11 cellular contexts compared by ENCODE assay signal in genomic region chr6:26575494-26575939, GRCh38. TPM values are rescaled to one million over a fixed set of nuclear protein-coding genes. Genes with fewer than 3 reads are reported as not detected.
A peak's percentile ranks its signal among the peaks of the same experiment; 100 is the strongest.
DNase-seq lines count a peak whose midpoint lies in the region; FAIRE-seq and TF ChIP-seq lines count a peak whose summit lies in the region.
"Had no signal": no experiment of that assay in that cellular context is flagged by ENCODE, and none has a peak within 500 bp of the region (broad histone marks: within the 10 kb centered on the region; RNA-seq: fewer than 3 reads in every experiment).

No MANE protein-coding gene starts in this region.

- no peak overlapping the region for H4K8ac ChIP-seq in trophoblast cell (ENCODE audit: low read depth, low read length)

- no peak for TF ChIP-seq CTCF in bronchial epithelial cell (IDR thresholded peaks at IDR 0.05; ENCODE audit: insufficient read depth, low read length, severe bottlenecking)

- H3K4ac ChIP-seq in trophoblast cell (ENCODE audit: low read depth, low read length): no peak overlapping the region

- no peak overlapping the region for H3K14ac ChIP-seq in trophoblast cell (ENCODE audit: low read length)

- H3K36me3 ChIP-seq in bronchial epithelial cell (ENCODE audit: control insufficient read depth, insufficient read depth, low read length) (no peaks in the 10 kb centered on the region), trophoblast cell (ENCODE audit: control insufficient read depth in 1 of 2, insufficient read depth in 2 of 2, low read length in 2 of 2) (no peaks in the 10 kb centered on the region)
- H3K36me3 ChIP-seq: adrenal gland had no signal

- no peak overlapping the region for H3K27ac ChIP-seq in trophoblast cell (ENCODE audit: low read depth, low read length)
- H3K27ac ChIP-seq: adrenal gland had no signal

- no peak overlapping the region for H2AFZ ChIP-seq in trophoblast cell (ENCODE audit: insufficient read depth, low read length, poor library complexity)

- no peaks in the 10 kb centered on the region for H3K9me3 ChIP-seq in trophoblast cell (ENCODE audit: insufficient read depth, low read depth, low read length)
- H3K9me3 ChIP-seq: adrenal gland had no signal

- peak; percentile 69 for DNase-seq in NCI-H82 (lab: John Stamatoyannopoulos, UW)
- no peak for DNase-seq in NCI-H82 treated with DMSO at 0.1 percent for 48 hours (lab: John Stamatoyannopoulos, UW; ENCODE audit: unreplicated experiment)
- DNase-seq in NCI-H69 (lab: John Stamatoyannopoulos, UW): peak; percentile 66
- peak; percentile 46 for DNase-seq in bronchial epithelial cell (ENCODE audit: low read depth)
- no peak for DNase-seq in trophoblast cell
- no peak for DNase-seq in NCI-H2227 treated with DMSO at 0.1 percent for 48 hours (lab: John Stamatoyannopoulos, UW)
- DNase-seq in GM03348 (ENCODE audit: low spot score): no peak
- DNase-seq in islet precursor cell: no peak
- DNase-seq: adrenal gland; effector CD8-positive, alpha-beta T cell; NCI-H1417 had no signal

- H2BK5ac ChIP-seq in trophoblast cell (ENCODE audit: low read depth, low read length, poor library complexity): no peak overlapping the region

- H3K4me1 ChIP-seq in trophoblast cell (ENCODE audit: control insufficient read depth in 1 of 2, insufficient read depth in 2 of 2, low read length in 2 of 2): peaks cover 0 to 2% of the 10 kb centered on the region in 2 experiments
- H3K4me1 ChIP-seq: adrenal gland had no signal

- no peaks in the 10 kb centered on the region for H3K79me2 ChIP-seq in trophoblast cell (ENCODE audit: control insufficient read depth, insufficient read depth, low read length, poor library complexity)

- no peak overlapping the region for H3K18ac ChIP-seq in trophoblast cell (ENCODE audit: low read length)

- H4K12ac ChIP-seq in trophoblast cell (ENCODE audit: low read depth, low read length): no peak overlapping the region

- no peak overlapping the region for H3K9ac ChIP-seq in trophoblast cell (ENCODE audit: low read length)

- H3K23ac ChIP-seq in trophoblast cell (ENCODE audit: low read length): no peak overlapping the region

- no peak overlapping the region for H2AK5ac ChIP-seq in trophoblast cell (ENCODE audit: low read length)

- no peak for FAIRE-seq in bronchial epithelial cell (lab: Jason Lieb, UNC)

- H3K4me3 ChIP-seq in bronchial epithelial cell (ENCODE audit: low read depth, low read length) (no peak overlapping the region), trophoblast cell (ENCODE audit: low read depth, low read length) (no peak overlapping the region)
- H3K4me3 ChIP-seq: adrenal gland had no signal

- H3K4me2 ChIP-seq in trophoblast cell (ENCODE audit: low read length): peak overlapping the region; percentile 27

- no peak overlapping the region for H2BK12ac ChIP-seq in trophoblast cell (ENCODE audit: low read length)

- H3K27me3 ChIP-seq in bronchial epithelial cell (ENCODE audit: control insufficient read depth, insufficient read depth, low read length) (no peaks in the 10 kb centered on the region), trophoblast cell (ENCODE audit: insufficient read depth, low read length) (no peaks in the 10 kb centered on the region)

- H4K91ac ChIP-seq in trophoblast cell (ENCODE audit: low read depth, low read length): no peak overlapping the region

- no CpG with 5 or more reads among the region's 10 CpGs for WGBS in trophoblast cell (ENCODE audit: extremely low coverage, insufficient coverage, insufficient read length)

- H3K79me1 ChIP-seq in trophoblast cell (ENCODE audit: low read length): no peaks in the 10 kb centered on the region

- H2BK120ac ChIP-seq in trophoblast cell (ENCODE audit: insufficient read depth, low read length, poor library complexity): no peak overlapping the region

RNA-seq across cellular contexts. Expression of gene ABT1, which starts 21.2 kb away (rescaled TPM):
- 16.1 and 16.8 TPM in 2 replicates for total RNA-seq in bronchial epithelial cell
- polyA plus RNA-seq in trophoblast cell (2013): 18.2 and 18.3 TPM in 2 replicates

RNA-seq across cellular contexts. Expression of gene HMGN4, which starts 37.4 kb away (rescaled TPM):
- total RNA-seq in bronchial epithelial cell: 59.5 and 94.0 TPM in 2 replicates
- 24.2 and 24.8 TPM in 2 replicates for polyA plus RNA-seq in trophoblast cell (2013)

Comparison
In these comparisons a context has a peak if more than half of its experiments do, and no peak if none do; other contexts are left out.
1. DNase-seq: peak in NCI-H82 (single experiment), NCI-H69 (single experiment) and bronchial epithelial cell (single experiment); none in NCI-H82 treated with DMSO at 0.1 percent for 48 hours (single experiment), trophoblast cell (0 of 2), NCI-H2227 treated with DMSO at 0.1 percent for 48 hours (single experiment), GM03348 (single experiment) and islet precursor cell (single experiment).